In genomic region chr6:157527471-157527907, GRCh38 we compare ENCODE assay signal across 8 cellular contexts.
DNase-seq lines count a peak whose midpoint lies in the region; ATAC-seq and TF ChIP-seq lines count a peak whose summit lies in the region.

No MANE protein-coding gene starts in this region.

- peaks cover 0 to 25% (median 6%) of the 10 kb centered on the region in 4 donors for H3K4me1 ChIP-seq in Peyer's patch

- CTCF ChIA-PET in CD4-positive, alpha-beta T cell (lab: Charles Lee): no interaction called here

- in situ Hi-C loops in G401 (cut with HindIII; ENCODE audit: low sequenced_read_pairs): no loop called here

- TF ChIP-seq POLR2A in Peyer's patch (IDR thresholded peaks at IDR 0.05): no peak

- H3K27me3 ChIP-seq in CD4-positive, alpha-beta T cell (ENCODE audit: control insufficient read depth, insufficient read depth, low read length): no peaks in the 10 kb centered on the region
- H3K27me3 ChIP-seq in Peyer's patch: no peaks in the 10 kb centered on the region

- H3K4me1 Mint-ChIP-seq in CD4-positive, alpha-beta T cell (ENCODE audit: low read depth): peaks cover 13% of the 10 kb centered on the region

- ATAC-seq in CD4-positive, alpha-beta T cell (ENCODE audit: poor library complexity): peak; percentile 54
- peak; percentile 63 for ATAC-seq in GM21529 (IDR thresholded peaks at IDR 0.05; ENCODE audit: unreplicated experiment)

- DNase-seq in CD4-positive, alpha-beta T cell: no peak
- DNase-seq in Peyer's patch (no peak), iris pigment epithelial cell (ENCODE audit: low read depth) (peak; percentile 73), NCI-H1930 (lab: John Stamatoyannopoulos, UW) (no peak), G401 (ENCODE audit: low spot score) (no peak), DMS79 treated with DMSO at 0.1 percent for 48 hours (lab: John Stamatoyannopoulos, UW) (no peak), hippocampal formation (lab: John Stamatoyannopoulos, UW) (no peak)

- TF ChIP-seq CTCF in CD4-positive, alpha-beta T cell (IDR thresholded peaks at IDR 0.05): no peak
- peak in 1 of 6 experiments; percentile 13 for TF ChIP-seq CTCF in Peyer's patch (IDR thresholded peaks at IDR 0.05)

- H3K4me3 Mint-ChIP-seq in CD4-positive, alpha-beta T cell: no peak overlapping the region

- no peak overlapping the region for H3K27ac ChIP-seq in CD4-positive, alpha-beta T cell (ENCODE audit: low read depth, low read length)
- peak overlapping the region in 3 of 4 donors; percentile 2 to 38 (median 19) for H3K27ac ChIP-seq in Peyer's patch

- no peaks in the 10 kb centered on the region for H3K9me3 ChIP-seq in CD4-positive, alpha-beta T cell (ENCODE audit: control insufficient read depth, low read length)
- H3K9me3 ChIP-seq in Peyer's patch: no peaks in the 10 kb centered on the region

- POLR2A ChIA-PET in CD4-positive, alpha-beta T cell (lab: Charles Lee): interaction anchor here (1.2 kb wide), 1 partner anchor 9 kb away, joined by 3 read pairs; no protein-coding TSS in a partner anchor

- H3K36me3 Mint-ChIP-seq in CD4-positive, alpha-beta T cell (ENCODE audit: low read depth): no peaks in the 10 kb centered on the region

- H3K27me3 Mint-ChIP-seq in CD4-positive, alpha-beta T cell: no peaks in the 10 kb centered on the region

- no peak overlapping the region for H3K4me3 ChIP-seq in Peyer's patch

- intact Hi-C loops in CD4-positive, alpha-beta T cell (cut with DNase I, micrococcal nuclease): no loop called here

- no peaks in the 10 kb centered on the region for H3K36me3 ChIP-seq in Peyer's patch

- H3K27ac Mint-ChIP-seq in CD4-positive, alpha-beta T cell: peak overlapping the region; percentile 13

- H3K9me3 Mint-ChIP-seq in CD4-positive, alpha-beta T cell: no peaks in the 10 kb centered on the region
